In the genomic region with DNA sequence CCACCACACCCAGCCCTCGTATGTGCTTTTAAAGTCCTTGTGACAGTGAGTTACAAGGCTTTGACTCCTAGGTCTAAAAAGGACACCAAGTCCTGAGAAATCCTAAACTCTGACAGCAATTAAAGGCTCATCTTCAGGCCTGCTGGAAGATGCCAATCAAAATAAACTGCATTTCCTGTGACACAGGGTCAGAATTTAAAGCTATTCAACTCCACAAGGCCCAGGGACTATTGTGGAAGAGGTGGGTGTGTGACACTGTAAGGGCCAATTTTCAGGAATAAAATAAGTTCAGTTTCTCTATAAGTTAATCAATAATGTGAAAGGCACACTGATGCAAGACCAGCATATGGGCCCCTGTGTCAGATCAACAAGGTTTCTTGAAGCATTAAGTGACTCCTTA, we compare ENCODE assay signal across 28 cellular contexts.
A peak's percentile ranks its signal among the peaks of the same experiment; 100 is the strongest.
DNase-seq lines count a peak whose midpoint lies in the region; ATAC-seq, FAIRE-seq and TF ChIP-seq lines count a peak whose summit lies in the region.
"Had no signal": no experiment of that assay in that cellular context is flagged by ENCODE, and none has a peak within 500 bp of the region (broad histone marks: within the 10 kb centered on the region; RNA-seq: fewer than 3 reads in every experiment).

No MANE protein-coding gene starts in this region.

- H3K27me3 Mint-ChIP-seq in endodermal cell (ENCODE audit: insufficient read depth): no peaks in the 10 kb centered on the region
- H3K27me3 Mint-ChIP-seq in MCF 10A (ENCODE audit: insufficient read depth, unreplicated experiment): no peaks in the 10 kb centered on the region
- H3K27me3 Mint-ChIP-seq: CD4-positive, alpha-beta memory T cell; CD4-positive, CD25-positive, alpha-beta regulatory T cell had no signal

- POLR2A ChIA-PET in MCF 10A (lab: Yijun Ruan, JAX): no interaction called here

- intact Hi-C loops in MCF 10A (cut with micrococcal nuclease): no loop called here

- no peak for DNase-seq in HTR-8/SVneo (ENCODE audit: insufficient read length, low spot score)
- no peak for DNase-seq in endodermal cell
- no peak for DNase-seq in MCF 10A (ENCODE audit: unreplicated experiment)
- no peak for DNase-seq in NCI-H774 (lab: John Stamatoyannopoulos, UW)
- DNase-seq: 8988T; ACHN; BE2C; C1 segment of cervical spinal cord; CD4-positive, alpha-beta memory T cell; CD4-positive, CD25-positive, alpha-beta regulatory T cell; CD8-positive, alpha-beta memory T cell; COR-L47; DMS 273 treated with DMSO at 0.1 percent for 48 hours; DMS153; DMS53; DMS79; DND-41; EL; GDM1 had no signal

- TF ChIP-seq CTCF in endodermal cell (conservative IDR thresholded peaks at IDR 0.05) (no peak), MCF 10A (IDR thresholded peaks at IDR 0.05; ENCODE audit: unreplicated experiment) (no peak)

- H3K4me1 ChIP-seq in HUES6 (ENCODE audit: control insufficient read depth, insufficient read depth, low read length) (no peaks in the 10 kb centered on the region), endodermal cell (ENCODE audit: control insufficient read depth, insufficient read depth, low read length) (no peaks in the 10 kb centered on the region)
- H3K4me1 ChIP-seq: BE2C, BLaER1 had no signal

- peak; percentile 26 for FAIRE-seq in HTR-8/SVneo (lab: Jason Lieb, UNC)
- FAIRE-seq: A204.1, GM12878, GM12892, GM18507, GM19239 had no signal

- H3K4me1 Mint-ChIP-seq in endodermal cell (peaks cover 2% of the 10 kb centered on the region), MCF 10A (ENCODE audit: insufficient read depth, unreplicated experiment) (no peaks in the 10 kb centered on the region)

- H3K9ac ChIP-seq in HUES6 (ENCODE audit: low read length): no peak overlapping the region
- no peak overlapping the region for H3K9ac ChIP-seq in endodermal cell (ENCODE audit: extremely low read depth, low read length, poor library complexity, severe bottlenecking)
- H3K9ac ChIP-seq: BLaER1 had no signal

- peaks cover 49% of the 10 kb centered on the region for H3K9me3 ChIP-seq in HUES6 (ENCODE audit: control insufficient read depth, insufficient read depth, low read depth, low read length)
- peaks cover 69% of the 10 kb centered on the region for H3K9me3 ChIP-seq in endodermal cell (ENCODE audit: control insufficient read depth, low read length)
- H3K9me3 ChIP-seq: BE2C had no signal

- H3K27me3 ChIP-seq in HUES6 (ENCODE audit: control insufficient read depth, insufficient read depth, low read length) (no peaks in the 10 kb centered on the region), endodermal cell (ENCODE audit: control insufficient read depth, insufficient read depth, low read length, poor library complexity, severe bottlenecking) (no peaks in the 10 kb centered on the region)
- H3K27me3 ChIP-seq: BE2C, BLaER1 had no signal

- H3K36me3 Mint-ChIP-seq in endodermal cell (ENCODE audit: low read depth): peaks cover 3% of the 10 kb centered on the region
- H3K36me3 Mint-ChIP-seq in MCF 10A (ENCODE audit: insufficient read depth, unreplicated experiment): no peaks in the 10 kb centered on the region
- H3K36me3 Mint-ChIP-seq: CD4-positive, CD25-positive, alpha-beta regulatory T cell had no signal

- WGBS in endodermal cell (ENCODE audit: insufficient coverage in 1 of 2, insufficient read length in 1 of 2), 2 experiments: 71 to 87% methylated on average over 1 of the region's 1 CpG

- peak overlapping the region; percentile 5; the same call in 1 of the 2 replicates for H3K4me3 ChIP-seq in HUES6 (ENCODE audit: low read depth, low read length)
- peak overlapping the region; percentile 10 for H3K4me3 ChIP-seq in endodermal cell (ENCODE audit: low read length)
- H3K4me3 ChIP-seq: BLaER1, GM12878 had no signal

- CTCF ChIA-PET in MCF 10A (lab: Yijun Ruan, JAX): interaction anchor here (0.6 kb wide), 1 partner anchor 57 kb away, joined by 4 read pairs; no protein-coding TSS in a partner anchor

- H3K4me3 Mint-ChIP-seq in endodermal cell: no peak overlapping the region
- no peak overlapping the region for H3K4me3 Mint-ChIP-seq in MCF 10A (ENCODE audit: unreplicated experiment)
- H3K4me3 Mint-ChIP-seq: CD14-positive monocyte; CD4-positive, CD25-positive, alpha-beta regulatory T cell; CD8-positive, alpha-beta memory T cell had no signal

- BruUV-seq in MCF 10A (replicated peaks; lab: Mats Ljungman, UMichigan): no TSS peak

- H3K27ac ChIP-seq in HUES6 (ENCODE audit: low read depth, low read length) (no peak overlapping the region), endodermal cell (ENCODE audit: low read depth, low read length) (no peak overlapping the region)
- H3K27ac ChIP-seq: BLaER1 had no signal

- H3K9me3 Mint-ChIP-seq in endodermal cell: peaks cover 82% of the 10 kb centered on the region
- H3K9me3 Mint-ChIP-seq in MCF 10A (ENCODE audit: unreplicated experiment): no peaks in the 10 kb centered on the region

- no peaks in the 10 kb centered on the region for H3K36me3 ChIP-seq in HUES6 (ENCODE audit: control insufficient read depth, insufficient read depth, low read length)
- no peaks in the 10 kb centered on the region for H3K36me3 ChIP-seq in endodermal cell (ENCODE audit: control insufficient read depth, insufficient read depth, low read length)
- H3K36me3 ChIP-seq: BE2C, BLaER1 had no signal

- no peak for ATAC-seq in GM19023 (IDR thresholded peaks at IDR 0.05; ENCODE audit: unreplicated experiment)
- ATAC-seq: GM12878 had no signal

- no peak overlapping the region for H3K27ac Mint-ChIP-seq in endodermal cell
- no peak overlapping the region for H3K27ac Mint-ChIP-seq in MCF 10A (ENCODE audit: low read depth, unreplicated experiment)
- H3K27ac Mint-ChIP-seq: CD14-positive monocyte; CD4-positive, alpha-beta memory T cell; CD8-positive, alpha-beta memory T cell had no signal
